8 cellular contexts compared by ENCODE assay signal in the genomic region with DNA sequence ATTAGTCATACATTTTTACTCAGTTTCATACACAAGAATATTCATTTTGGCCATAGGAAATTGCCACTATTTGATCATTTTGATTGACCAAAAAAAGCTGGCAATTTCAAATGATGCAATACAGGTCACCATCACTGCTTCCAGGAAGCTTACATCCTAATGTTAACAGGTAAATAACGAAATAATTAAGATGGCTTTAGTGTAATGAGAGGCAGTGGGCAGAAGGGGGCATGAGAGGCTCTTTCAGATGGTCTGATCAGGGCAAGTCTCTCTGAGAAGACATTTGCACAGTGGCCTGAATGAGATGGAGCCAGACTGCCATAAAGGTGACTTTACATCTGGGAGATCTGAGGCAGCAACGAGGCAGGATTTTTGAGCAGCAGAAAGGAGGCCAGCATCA.
DNase-seq lines count a peak whose midpoint lies in the region; ATAC-seq and TF ChIP-seq lines count a peak whose summit lies in the region.

No MANE protein-coding gene starts in this region.

- H3K9me3 Mint-ChIP-seq in activated CD8-positive, alpha-beta T cell treated with anti-CD3 and anti-CD28 coated beads, Interleukin-2, amount 10 ng/mL, durations not matched to agents 7 days and 5 days (ENCODE audit: insufficient read depth), result no peaks in the 10 kb centered on the region

- ATAC-seq in GM19395 (IDR thresholded peaks at IDR 0.05; ENCODE audit: unreplicated experiment), result peak; percentile 72
- peak; percentile 71 for ATAC-seq in HG03159 (IDR thresholded peaks at IDR 0.05; ENCODE audit: unreplicated experiment)
- ATAC-seq in activated CD8-positive, alpha-beta T cell treated with anti-CD3 and anti-CD28 coated beads, Interleukin-2, amount 10 ng/mL, durations not matched to agents 7 days and 5 days, result peak; percentile 65

- no peak overlapping the region for H3K4me3 Mint-ChIP-seq in activated CD8-positive, alpha-beta T cell treated with anti-CD3 and anti-CD28 coated beads, Interleukin-2, amount 10 ng/mL, durations not matched to agents 7 days and 5 days

- POLR2A ChIA-PET in activated CD8-positive, alpha-beta T cell treated with anti-CD3 and anti-CD28 coated beads, Interleukin-2, amount 10 ng/mL, durations not matched to agents 7 days and 5 days (lab: Charles Lee), result no interaction called here

- peaks cover 6% of the 10 kb centered on the region for H3K27me3 Mint-ChIP-seq in activated CD8-positive, alpha-beta T cell treated with anti-CD3 and anti-CD28 coated beads, Interleukin-2, amount 10 ng/mL, durations not matched to agents 7 days and 5 days (ENCODE audit: low read depth)

- no peak overlapping the region for H3K27ac Mint-ChIP-seq in activated CD8-positive, alpha-beta T cell treated with anti-CD3 and anti-CD28 coated beads, Interleukin-2, amount 10 ng/mL, durations not matched to agents 7 days and 5 days

- TF ChIP-seq CTCF in retinal pigment epithelial cell (conservative IDR thresholded peaks at IDR 0.05; ENCODE audit: low read depth, low read length), result peak; percentile 71

- CTCF ChIA-PET in activated CD8-positive, alpha-beta T cell treated with anti-CD3 and anti-CD28 coated beads, Interleukin-2, amount 10 ng/mL, durations not matched to agents 7 days and 5 days (lab: Charles Lee), result interaction anchor here (2.7 kb wide), 1 partner anchor 263 kb away, joined by 15 read pairs; no protein-coding TSS in a partner anchor

- DNase-seq in DMS114 treated with DMSO at 0.1 percent for 48 hours (lab: John Stamatoyannopoulos, UW; ENCODE audit: unreplicated experiment) (peak; percentile 58), NCI-H460 (ENCODE audit: extremely low read depth, low read depth) (peak; percentile 33), globus pallidus (ENCODE audit: low spot score) (peak; percentile 47), retinal pigment epithelial cell (ENCODE audit: low read depth) (no peak)
- DNase-seq in activated CD8-positive, alpha-beta T cell treated with anti-CD3 and anti-CD28 coated beads, Interleukin-2, amount 10 ng/mL, durations not matched to agents 7 days and 5 days, result peak; percentile 49
- DNase-seq in activated effector memory CD4-positive, alpha-beta T cell treated with Interleukin-2 at 50 U/mL for 16 hours, result no peak

- peaks cover 6% of the 10 kb centered on the region for H3K4me1 Mint-ChIP-seq in activated CD8-positive, alpha-beta T cell treated with anti-CD3 and anti-CD28 coated beads, Interleukin-2, amount 10 ng/mL, durations not matched to agents 7 days and 5 days (ENCODE audit: low read depth)

- no peak overlapping the region for H3K4me3 ChIP-seq in retinal pigment epithelial cell (ENCODE audit: low read length)

- no peaks in the 10 kb centered on the region for H3K36me3 Mint-ChIP-seq in activated CD8-positive, alpha-beta T cell treated with anti-CD3 and anti-CD28 coated beads, Interleukin-2, amount 10 ng/mL, durations not matched to agents 7 days and 5 days (ENCODE audit: low read depth)

Comparison
In these comparisons a context has a peak if more than half of its experiments do, and no peak if none do; other contexts are left out.
1. DNase-seq: peak in DMS114 treated with DMSO at 0.1 percent for 48 hours (single experiment), NCI-H460 (single experiment), activated CD8-positive, alpha-beta T cell treated with anti-CD3 and anti-CD28 coated beads, Interleukin-2, amount 10 ng/mL, durations not matched to agents 7 days and 5 days (single experiment) and globus pallidus (single experiment); none in retinal pigment epithelial cell (single experiment) and activated effector memory CD4-positive, alpha-beta T cell treated with Interleukin-2 at 50 U/mL for 16 hours (single experiment).
2. Peak in every context shown above with its lines, with median percentiles within 50 percentile points of each other: ATAC-seq.